In genomic region chr1:5895446-5896406, GRCh38 we compare ENCODE assay signal across 23 cellular contexts.
A peak's percentile ranks its signal among the peaks of the same experiment; 100 is the strongest.
DNase-seq lines count a peak whose midpoint lies in the region; ATAC-seq, FAIRE-seq and TF ChIP-seq lines count a peak whose summit lies in the region.
"Had no signal": no experiment of that assay in that cellular context is flagged by ENCODE, and none has a peak within 500 bp of the region (broad histone marks: within the 10 kb centered on the region; RNA-seq: fewer than 3 reads in every experiment).

No MANE protein-coding gene starts in this region.

- no peak overlapping the region for H3K56ac ChIP-seq in IMR-90 (ENCODE audit: extremely low read depth, insufficient read depth, low read length)
- no peak overlapping the region for H3K56ac ChIP-seq in H1 (replicated peaks; ENCODE audit: insufficient read length, low read depth, low read length)

- no peaks in the 10 kb centered on the region for H4K20me1 ChIP-seq in IMR-90 (ENCODE audit: insufficient read depth, low read length)
- no peaks in the 10 kb centered on the region for H4K20me1 ChIP-seq in H1 (replicated peaks in 1 of 2; ENCODE audit: control insufficient read depth in 1 of 2, insufficient read depth in 2 of 2, low read length in 2 of 2)

- H4K5ac ChIP-seq in IMR-90 (ENCODE audit: low read depth, low read length) = no peak overlapping the region
- H4K5ac ChIP-seq in H1 (ENCODE audit: insufficient read length, low read depth, low read length) = peak overlapping the region; percentile 62

- DNase-seq in A549 (ENCODE audit: low read depth in 1 of 2, low spot score in 1 of 2) (no peak), IMR-90 (no peak), H1 (ENCODE audit: low read depth in 1 of 2, low spot score in 2 of 2) (no peak), right lobe of liver (peak in 2 of 3 donors; percentile 31 to 35), GM19238 (ENCODE audit: insufficient read length, low spot score) (no peak), medulla oblongata (ENCODE audit: extremely low spot score) (no peak)
- no peak for DNase-seq in CD4-positive, alpha-beta memory T cell
- DNase-seq: Calu3; CD8-positive, alpha-beta T cell; HFFc6; KG1; NCI-H1105 treated with DMSO at 0.1 percent for 48 hours; NCI-H1694 treated with DMSO at 0.1 percent for 48 hours; NCI-H226; NCI-H524; PC-9; SIG-M5 had no signal

- TF ChIP-seq CTCF in A549 (IDR thresholded peaks at IDR 0.05) (no peak), IMR-90 (conservative IDR thresholded peaks at IDR 0.05; ENCODE audit: low read depth, low read length) (no peak), H1 (IDR thresholded peaks at IDR 0.05; ENCODE audit: control extremely low read depth in 1 of 3, insufficient read depth in 1 of 3, low read depth in 1 of 3, low read length in 3 of 3) (no peak), right lobe of liver (IDR thresholded peaks at IDR 0.05) (no peak)

- FAIRE-seq in A549 (lab: Jason Lieb, UNC) (no peak), H1 (lab: Jason Lieb, UNC) (no peak)
- FAIRE-seq: H54 had no signal

- no TSS peak for BruUV-seq in IMR-90 (replicated peaks; lab: Mats Ljungman, UMichigan)

- H2AFZ ChIP-seq in IMR-90 (replicated peaks; ENCODE audit: low read length, poor library complexity) = no peak overlapping the region
- no peak overlapping the region for H2AFZ ChIP-seq in H1 (ENCODE audit: low read length)
- H2AFZ ChIP-seq: PC-9 had no signal

- H3K18ac ChIP-seq in IMR-90 (ENCODE audit: low read depth, low read length) = no peak overlapping the region
- H3K18ac ChIP-seq in H1 (ENCODE audit: extremely low read depth, low read length) = peak overlapping the region; percentile 73; the same call in 1 of the 2 replicates

- TF ChIP-seq RAD21 in A549 (conservative IDR thresholded peaks at IDR 0.05 in 1 of 2, IDR thresholded peaks at IDR 0.05 in 1 of 2) = no peak
- no peak for TF ChIP-seq RAD21 in IMR-90 (IDR thresholded peaks at IDR 0.05; ENCODE audit: low read length)
- no peak for TF ChIP-seq RAD21 in H1 (IDR thresholded peaks at IDR 0.05 in 1 of 2, conservative IDR thresholded peaks at IDR 0.05 in 1 of 2; ENCODE audit: low read depth in 2 of 2, low read length in 2 of 2)

- H3K27me3 ChIP-seq in IMR-90 (ENCODE audit: control insufficient read depth, insufficient read depth, low read length) (no peaks in the 10 kb centered on the region), H1 (replicated peaks in 1 of 4; ENCODE audit: control insufficient read depth in 3 of 4, extremely low read depth in 1 of 4, insufficient read depth in 3 of 4, low read length in 3 of 4) (no peaks in the 10 kb centered on the region; a peak in 1 of 7 replicates), right lobe of liver (no peaks in the 10 kb centered on the region)
- no peaks in the 10 kb centered on the region for H3K27me3 ChIP-seq in CD4-positive, alpha-beta memory T cell (ENCODE audit: insufficient read depth, low read length)

- peaks cover 0 to 2% (median 0%) of the 10 kb centered on the region in 8 donors for H3K9me3 Mint-ChIP-seq in CD4-positive, alpha-beta memory T cell
- H3K9me3 Mint-ChIP-seq: CD8-positive, alpha-beta T cell; HFFc6 had no signal

- dilution Hi-C loops in IMR-90 (cut with HindIII; ENCODE audit: low sequenced_read_pairs, unreplicated experiment) = no loop called here

- no peak overlapping the region for H3K4me3 Mint-ChIP-seq in CD4-positive, alpha-beta memory T cell
- H3K4me3 Mint-ChIP-seq: CD8-positive, alpha-beta T cell; HFFc6 had no signal

- no peaks in the 10 kb centered on the region for H3K79me2 ChIP-seq in H1 (ENCODE audit: control insufficient read depth in 1 of 2, insufficient read depth in 2 of 2, low read length in 2 of 2)

- H3K4me1 ChIP-seq in A549 (peaks cover 7% of the 10 kb centered on the region; the same call in 1 of the 3 replicates), IMR-90 (ENCODE audit: control insufficient read depth, insufficient read depth, low read length) (no peaks in the 10 kb centered on the region), H1 (replicated peaks in 1 of 4; ENCODE audit: control insufficient read depth in 3 of 4, insufficient read depth in 4 of 4, low read length in 3 of 4) (peaks cover 4 to 18% (median 12%) of the 10 kb centered on the region in 4 experiments; a peak in 5 of 7 replicates), right lobe of liver (no peaks in the 10 kb centered on the region)
- H3K4me1 ChIP-seq in CD4-positive, alpha-beta memory T cell (ENCODE audit: insufficient read depth, low read length) = no peaks in the 10 kb centered on the region

- no peak overlapping the region for H3K4me2 ChIP-seq in A549
- no peak overlapping the region for H3K4me2 ChIP-seq in IMR-90 (ENCODE audit: low read depth, low read length)
- peak overlapping the region; percentile 65 to 78; a peak in 2 of 4 replicates for H3K4me2 ChIP-seq in H1 (ENCODE audit: insufficient read depth in 1 of 2, low read depth in 2 of 2, low read length in 2 of 2)
- H3K4me2 ChIP-seq: PC-9 had no signal

- intact Hi-C loops in IMR-90 (cut with micrococcal nuclease) (no loop called here), right lobe of liver (cut with DNase I) (no loop called here)
- intact Hi-C loops in CD4-positive, alpha-beta memory T cell (cut with micrococcal nuclease) = no loop called here

- H2AK5ac ChIP-seq in IMR-90 (ENCODE audit: low read depth, low read length) (no peak overlapping the region), H1 (ENCODE audit: low read depth, low read length) (peak overlapping the region; percentile 91)

- no peaks in the 10 kb centered on the region; the same call in 1 of the 2 replicates for H3K23me2 ChIP-seq in H1 (ENCODE audit: low read depth, low read length)

- H3K9ac ChIP-seq in IMR-90 (ENCODE audit: low read depth, low read length) = no peak overlapping the region
- no peak overlapping the region; a peak in 1 of 7 replicates for H3K9ac ChIP-seq in H1 (replicated peaks in 1 of 4; ENCODE audit: extremely low read depth in 1 of 4, low read depth in 3 of 4, low read length in 3 of 4)

- no peak for TF ChIP-seq POLR2A in A549 (IDR thresholded peaks at IDR 0.05; ENCODE audit: low read length)
- TF ChIP-seq POLR2A in IMR-90 (IDR thresholded peaks at IDR 0.05; ENCODE audit: low read depth, low read length) = no peak
- TF ChIP-seq POLR2A in H1 (IDR thresholded peaks at IDR 0.05; ENCODE audit: control extremely low read depth in 1 of 2, low read depth in 2 of 2, low read length in 2 of 2) = no peak
- TF ChIP-seq POLR2A in right lobe of liver (IDR thresholded peaks at IDR 0.05) = no peak

- H3K9me3 ChIP-seq in A549 (no peaks in the 10 kb centered on the region), IMR-90 (ENCODE audit: control insufficient read depth, insufficient read depth, low read length) (no peaks in the 10 kb centered on the region), H1 (ENCODE audit: insufficient read depth in 2 of 2, low read depth in 1 of 2, low read length in 1 of 2) (no peaks in the 10 kb centered on the region), right lobe of liver (no peaks in the 10 kb centered on the region)
- H3K9me3 ChIP-seq in CD4-positive, alpha-beta memory T cell (ENCODE audit: control insufficient read depth in 1 of 2, low read length in 2 of 2) = no peaks in the 10 kb centered on the region

- peaks cover 19 to 29% of the 10 kb centered on the region in 2 donors for H3K36me3 Mint-ChIP-seq in CD4-positive, alpha-beta memory T cell

- no peak overlapping the region for H3K27ac ChIP-seq in A549
- H3K27ac ChIP-seq in IMR-90 (ENCODE audit: insufficient read depth, low read length) = no peak overlapping the region
- H3K27ac ChIP-seq in H1 (ENCODE audit: low read depth, low read length) = no peak overlapping the region
- no peak overlapping the region for H3K27ac ChIP-seq in right lobe of liver
- no peak overlapping the region for H3K27ac ChIP-seq in CD4-positive, alpha-beta memory T cell (ENCODE audit: low read depth, low read length)
- H3K27ac ChIP-seq: 22Rv1, HL-60, PC-9, RWPE1 had no signal

- H4K91ac ChIP-seq in IMR-90 (ENCODE audit: insufficient read depth, low read depth, low read length) (no peak overlapping the region), H1 (replicated peaks; ENCODE audit: insufficient read length, low read length) (no peak overlapping the region)

- no peak overlapping the region for H3K14ac ChIP-seq in IMR-90 (replicated peaks; ENCODE audit: low read depth, low read length)
- H3K14ac ChIP-seq in H1 (ENCODE audit: insufficient read length) = no peak overlapping the region

- in situ Hi-C loops in IMR-90 (cut with MboI; ENCODE audit: low sequenced_read_pairs) = no loop called here

- ATAC-seq in A549 (no peak), IMR-90 (ENCODE audit: low read depth) (no peak), right lobe of liver (no peak), GM21526 (IDR thresholded peaks at IDR 0.05; ENCODE audit: low FRiP score, unreplicated experiment) (no peak)
- ATAC-seq: CD8-positive, alpha-beta T cell; SK-N-SH treated with all-trans-retinoic acid at 6 μM for 48 hours had no signal

- TF ChIP-seq EP300 in A549 (IDR thresholded peaks at IDR 0.05) (no peak), H1 (IDR thresholded peaks at IDR 0.05; ENCODE audit: borderline replicate concordance in 1 of 2, low read depth in 2 of 2, low read length in 2 of 2) (no peak)

- H4K8ac ChIP-seq in IMR-90 (ENCODE audit: low read depth in 2 of 2, low read length in 2 of 2) (no peak overlapping the region), H1 (ENCODE audit: extremely low read depth, insufficient read depth, low read length) (no peak overlapping the region)

- no peak overlapping the region for H2AK9ac ChIP-seq in IMR-90 (replicated peaks; ENCODE audit: low read depth, low read length, poor library complexity)

- H3K23ac ChIP-seq in IMR-90 (ENCODE audit: low read depth, low read length) = no peak overlapping the region
- no peak overlapping the region for H3K23ac ChIP-seq in H1 (ENCODE audit: insufficient read length)

- no peaks in the 10 kb centered on the region for H3K27me3 Mint-ChIP-seq in CD4-positive, alpha-beta memory T cell

- POLR2A ChIA-PET in A549 (lab: Yijun Ruan, JAX) = no interaction called here
- POLR2A ChIA-PET in IMR-90 (lab: Charles Lee; ENCODE audit: unreplicated experiment) = no interaction called here
- POLR2A ChIA-PET in H1 (lab: Charles Lee; ENCODE audit: partially characterized antibody) = interaction anchor here (0.7 to 1.8 kb wide), 3 partner anchors 11 to 48 kb away, joined by 3 to 9 read pairs (median 4); no protein-coding TSS in a partner anchor
- POLR2A ChIA-PET in CD4-positive, alpha-beta memory T cell (lab: Charles Lee; ENCODE audit: partially characterized antibody) = no interaction called here

- H3K4me3 ChIP-seq in A549 (no peak overlapping the region), IMR-90 (ENCODE audit: insufficient read depth, low read depth, low read length) (no peak overlapping the region), H1 (ENCODE audit: extremely low read depth in 1 of 4, insufficient read depth in 2 of 4, low read depth in 3 of 4, low read length in 4 of 4) (peak overlapping the region in 2 of 4 experiments; percentile 22 to 47; a peak in 3 of 8 replicates), right lobe of liver (no peak overlapping the region)
- H3K4me3 ChIP-seq in CD4-positive, alpha-beta memory T cell (ENCODE audit: low read length in 2 of 2) = no peak overlapping the region
- H3K4me3 ChIP-seq: PC-9 had no signal

- CTCF ChIA-PET in A549 (lab: Yijun Ruan, JAX) = no interaction called here
- CTCF ChIA-PET in IMR-90 (lab: Yijun Ruan, JAX) = no interaction called here
- CTCF ChIA-PET in H1 (lab: Charles Lee; ENCODE audit: partially characterized antibody) = interaction anchor here (0.7 to 4.8 kb wide), 5 partner anchors 10 to 175 kb away, joined by 3 to 58 read pairs (median 5); no protein-coding TSS in a partner anchor
- CTCF ChIA-PET in CD4-positive, alpha-beta memory T cell (lab: Charles Lee; ENCODE audit: partially characterized antibody) = no interaction called here

- WGBS in A549 (ENCODE audit: missing lambda C conversion rate) = 89% methylated on average over 30 of the region's 30 CpGs
- 94% methylated on average over 12 of the region's 30 CpGs; no CpG with 5 or more reads in 1 of the 2 experiments for WGBS in IMR-90 (ENCODE audit: extremely low coverage in 2 of 2, insufficient read length in 1 of 2), 2 experiments
- 92% methylated on average over 30 of the region's 30 CpGs; no CpG with 5 or more reads in 1 of the 2 experiments for WGBS in H1 (ENCODE audit: extremely low coverage in 1 of 2, insufficient coverage in 1 of 2, insufficient read length in 1 of 2, insufficient replicate concordance in 2 of 2, low coverage in 1 of 2, low lambda C conversion rate in 2 of 2, missing lambda C conversion rate in 1 of 2), 2 experiments
- 91% methylated on average over 17 of the region's 30 CpGs for WGBS in right lobe of liver (ENCODE audit: insufficient coverage, low coverage, low lambda C conversion rate, missing lambda C conversion rate)

- no peaks in the 10 kb centered on the region; the same call in 1 of the 2 replicates for H3K9me1 ChIP-seq in IMR-90 (ENCODE audit: insufficient read depth, low read length)

- H3K4me1 Mint-ChIP-seq in CD4-positive, alpha-beta memory T cell = no peaks in the 10 kb centered on the region

- H3K79me1 ChIP-seq in IMR-90 (ENCODE audit: low read depth in 1 of 2, low read length in 2 of 2) (no peaks in the 10 kb centered on the region), H1 (ENCODE audit: low read depth, low read length) (peaks cover 2% of the 10 kb centered on the region; the same call in 1 of the 2 replicates)

- H2BK120ac ChIP-seq in IMR-90 (ENCODE audit: low read depth, low read length) (no peak overlapping the region), H1 (replicated peaks; ENCODE audit: low read depth, low read length) (peak overlapping the region; percentile 89)

- no peak overlapping the region for H2BK15ac ChIP-seq in IMR-90 (ENCODE audit: low read depth, low read length)
- no peak overlapping the region for H2BK15ac ChIP-seq in H1 (ENCODE audit: low read length)

- H3K4ac ChIP-seq in IMR-90 (ENCODE audit: low read depth, low read length) = no peak overlapping the region
- no peak overlapping the region for H3K4ac ChIP-seq in H1 (replicated peaks; ENCODE audit: insufficient read length, low read depth, low read length)

- peak overlapping the region in 1 of 7 donors; percentile 61 for H3K27ac Mint-ChIP-seq in CD4-positive, alpha-beta memory T cell
- H3K27ac Mint-ChIP-seq: CD8-positive, alpha-beta T cell; HFFc6 had no signal

- H2BK20ac ChIP-seq in IMR-90 (ENCODE audit: low read depth, low read length) (no peak overlapping the region), H1 (ENCODE audit: low read length) (peak overlapping the region; percentile 75; the same call in 1 of the 2 replicates)

- H3K36me3 ChIP-seq in IMR-90 (ENCODE audit: control insufficient read depth, insufficient read depth, low read length) (peaks cover 3% of the 10 kb centered on the region; the same call in 1 of the 2 replicates), H1 (ENCODE audit: control insufficient read depth in 2 of 4, insufficient read depth in 4 of 4, low read length in 3 of 4) (no peaks in the 10 kb centered on the region; a peak in 1 of 8 replicates), right lobe of liver (no peaks in the 10 kb centered on the region)
- H3K36me3 ChIP-seq in CD4-positive, alpha-beta memory T cell (ENCODE audit: insufficient read depth, low read length) = no peaks in the 10 kb centered on the region

- H2BK12ac ChIP-seq in H1 (ENCODE audit: low read depth, low read length) = peak overlapping the region; percentile 44

- H2BK5ac ChIP-seq in IMR-90 (ENCODE audit: low read depth, low read length, poor library complexity, severe bottlenecking) = no peak overlapping the region
- H2BK5ac ChIP-seq in H1 (ENCODE audit: low read depth, low read length) = peak overlapping the region; percentile 48

Comparison
In these comparisons a context has a peak if more than half of its experiments do, and no peak if none do; other contexts are left out.
1. DNase-seq: peak in right lobe of liver (2 of 3); none in A549 (0 of 2), IMR-90 (single experiment), H1 (0 of 2), GM19238 (single experiment), medulla oblongata (single experiment) and CD4-positive, alpha-beta memory T cell (0 of 5).
2. H3K4me2 ChIP-seq: peak in H1 (2 of 2); none in A549 (single experiment) and IMR-90 (single experiment).
3. Of the 18 proteins assayed by ChIP-seq in both H1 and A549: peak only in H1: none; only in A549: MAFK; in both: none; in neither: 17.